Comparison of ENCODE assay signal across 8 cellular contexts in the genomic region with DNA sequence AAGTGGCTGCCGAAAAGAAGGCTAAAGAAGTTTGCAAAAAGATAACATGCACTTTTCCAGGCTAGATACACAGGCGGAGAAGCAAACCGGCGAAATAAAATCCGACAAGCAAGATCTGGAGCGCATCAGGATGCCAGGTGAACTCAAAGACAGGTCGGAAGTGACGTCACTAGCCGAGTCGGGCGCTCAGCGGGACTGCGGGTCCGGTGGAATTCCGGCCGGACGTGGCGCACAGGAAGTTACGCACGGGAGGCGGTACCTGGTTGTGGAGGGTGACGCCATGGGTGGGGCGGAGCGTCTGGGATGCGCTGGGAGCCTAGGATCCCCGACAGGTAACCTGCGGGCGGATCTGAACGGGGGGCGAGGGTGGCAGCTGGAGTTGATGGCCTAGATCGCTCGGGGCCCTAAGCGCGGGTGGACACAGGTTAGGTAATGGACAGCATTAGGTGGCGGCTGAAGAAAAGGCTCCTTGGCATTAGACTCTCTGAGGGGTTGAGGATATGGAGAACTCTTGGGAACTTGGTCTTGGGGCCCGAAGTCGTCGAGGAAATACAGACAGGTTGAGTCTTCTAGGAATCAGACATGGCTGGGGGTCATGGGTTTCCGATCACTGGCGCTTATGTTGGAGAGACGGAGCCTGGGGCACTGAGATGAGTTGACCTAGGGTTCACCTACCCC. TPM values are rescaled to one million over a fixed set of nuclear protein-coding genes. Genes with fewer than 3 reads are reported as not detected.
DNase-seq lines count a peak whose midpoint lies in the region; ATAC-seq, FAIRE-seq and TF ChIP-seq lines count a peak whose summit lies in the region.

No MANE protein-coding gene starts in this region.

- TF ChIP-seq CTCF in fibroblast of mammary gland (conservative IDR thresholded peaks at IDR 0.05; ENCODE audit: control insufficient read depth, insufficient read depth, low read depth, low read length): no peak

- H3K27me3 Mint-ChIP-seq in activated T-helper 2 cell treated with anti-CD3 and anti-CD28 coated beads, Interferon-gamma antibody, Interleukin-2, Interleukin-4, amounts not matched to agents 10 μg/mL and 5 μg/mL and 100 μg/mL, durations not matched to agents 14 hours and 24 hours and 36 hours (ENCODE audit: low read depth): peaks cover 3% of the 10 kb centered on the region
- H3K27me3 Mint-ChIP-seq in naive B cell: peaks cover 23 to 29% (median 25%) of the 10 kb centered on the region in 3 donors

- FAIRE-seq in RCC 7860 (lab: Jason Lieb, UNC): peak; percentile 74

- peaks cover 12% of the 10 kb centered on the region for H3K9me3 Mint-ChIP-seq in activated T-helper 2 cell treated with anti-CD3 and anti-CD28 coated beads, Interferon-gamma antibody, Interleukin-2, Interleukin-4, amounts not matched to agents 10 μg/mL and 5 μg/mL and 100 μg/mL, durations not matched to agents 14 hours and 24 hours and 36 hours
- peaks cover 8 to 25% (median 9%) of the 10 kb centered on the region in 7 donors for H3K9me3 Mint-ChIP-seq in naive B cell

- ATAC-seq in GM21717 (IDR thresholded peaks at IDR 0.05; ENCODE audit: unreplicated experiment): peak; percentile 94
- ATAC-seq in naive B cell (ENCODE audit: low read depth in 2 of 2): peak; percentile 99

- peak overlapping the region; percentile 96 for H3K4me3 Mint-ChIP-seq in activated T-helper 2 cell treated with anti-CD3 and anti-CD28 coated beads, Interferon-gamma antibody, Interleukin-2, Interleukin-4, amounts not matched to agents 10 μg/mL and 5 μg/mL and 100 μg/mL, durations not matched to agents 14 hours and 24 hours and 36 hours (ENCODE audit: low read depth)
- H3K4me3 Mint-ChIP-seq in naive B cell: peak overlapping the region; percentile 93 to 98 (median 94)

- peaks cover 17% of the 10 kb centered on the region for H3K4me1 Mint-ChIP-seq in activated T-helper 2 cell treated with anti-CD3 and anti-CD28 coated beads, Interferon-gamma antibody, Interleukin-2, Interleukin-4, amounts not matched to agents 10 μg/mL and 5 μg/mL and 100 μg/mL, durations not matched to agents 14 hours and 24 hours and 36 hours (ENCODE audit: low read depth)
- peaks cover 15 to 25% (median 17%) of the 10 kb centered on the region in 3 donors for H3K4me1 Mint-ChIP-seq in naive B cell

- intact Hi-C loops in activated T-helper 2 cell treated with anti-CD3 and anti-CD28 coated beads, Interferon-gamma antibody, Interleukin-2, Interleukin-4, amounts not matched to agents 10 μg/mL and 5 μg/mL and 100 μg/mL, durations not matched to agents 14 hours and 24 hours and 36 hours (cut with micrococcal nuclease): loop anchor here (1.0 to 5.0 kb wide), 2 partner anchors 216 to 471 kb away; a partner anchor contains a TSS

- H3K27ac Mint-ChIP-seq in activated T-helper 2 cell treated with anti-CD3 and anti-CD28 coated beads, Interferon-gamma antibody, Interleukin-2, Interleukin-4, amounts not matched to agents 10 μg/mL and 5 μg/mL and 100 μg/mL, durations not matched to agents 14 hours and 24 hours and 36 hours: peak overlapping the region; percentile 84
- H3K27ac Mint-ChIP-seq in naive B cell: peak overlapping the region; percentile 88 to 99 (median 94)

- peak; percentile 93 for DNase-seq in DMS153 treated with DMSO at 0.1 percent for 48 hours (lab: John Stamatoyannopoulos, UW; ENCODE audit: unreplicated experiment)
- DNase-seq in KG1 (lab: John Stamatoyannopoulos, UW): peak; percentile 93
- DNase-seq in RCC 7860 (ENCODE audit: low spot score): peak; percentile 81
- peak; percentile 90 for DNase-seq in activated T-helper 2 cell treated with anti-CD3 and anti-CD28 coated beads, Interferon-gamma antibody, Interleukin-2, Interleukin-4, amounts not matched to agents 10 μg/mL and 5 μg/mL and 100 μg/mL, durations not matched to agents 14 hours and 24 hours and 36 hours (ENCODE audit: low spot score)
- DNase-seq in fibroblast of mammary gland (ENCODE audit: low read depth): peak; percentile 90
- peak; percentile 89 for DNase-seq in naive B cell
- DNase-seq in stimulated activated CD8-positive, alpha-beta memory T cell treated with anti-CD3 and anti-CD28 coated beads, Interleukin-7, amount 100 ng/mL, for 48 hours (ENCODE audit: extremely low read depth in 1 of 2, low read depth in 1 of 2): peak; percentile 87 to 93

- H3K36me3 Mint-ChIP-seq in activated T-helper 2 cell treated with anti-CD3 and anti-CD28 coated beads, Interferon-gamma antibody, Interleukin-2, Interleukin-4, amounts not matched to agents 10 μg/mL and 5 μg/mL and 100 μg/mL, durations not matched to agents 14 hours and 24 hours and 36 hours (ENCODE audit: low read depth): peaks cover 2% of the 10 kb centered on the region
- H3K36me3 Mint-ChIP-seq in naive B cell: peaks cover 7 to 31% of the 10 kb centered on the region in 2 donors

- peak overlapping the region; percentile 99 for H3K4me3 ChIP-seq in fibroblast of mammary gland (ENCODE audit: control insufficient read depth, low read depth, low read length)

RNA-seq across cellular contexts. Expression of a gene that starts 29.0 kb away (rescaled TPM):
- 2.9 and 3.2 TPM in 2 replicates for total RNA-seq in activated T-helper 2 cell treated with anti-CD3 and anti-CD28 coated beads, Interferon-gamma antibody, Interleukin-2, Interleukin-4, amounts not matched to agents 10 μg/mL and 5 μg/mL and 100 μg/mL, durations not matched to agents 14 hours and 24 hours and 36 hours
- 1 to 10 TPM in 1 of 6 donors, under 1 TPM in 3, not detected in 2; 0.34 to 1.2 (median 0.44) TPM for polyA plus RNA-seq in naive B cell (ENCODE audit: low read depth in 6 of 6)

Comparison
In these comparisons a context has a peak if more than half of its experiments do, and no peak if none do; other contexts are left out.
1. Peak in every context shown above with its lines: DNase-seq, ATAC-seq and H3K4me3 ChIP-seq.